ENCODE assay signal across 8 cellular contexts in the genomic region with DNA sequence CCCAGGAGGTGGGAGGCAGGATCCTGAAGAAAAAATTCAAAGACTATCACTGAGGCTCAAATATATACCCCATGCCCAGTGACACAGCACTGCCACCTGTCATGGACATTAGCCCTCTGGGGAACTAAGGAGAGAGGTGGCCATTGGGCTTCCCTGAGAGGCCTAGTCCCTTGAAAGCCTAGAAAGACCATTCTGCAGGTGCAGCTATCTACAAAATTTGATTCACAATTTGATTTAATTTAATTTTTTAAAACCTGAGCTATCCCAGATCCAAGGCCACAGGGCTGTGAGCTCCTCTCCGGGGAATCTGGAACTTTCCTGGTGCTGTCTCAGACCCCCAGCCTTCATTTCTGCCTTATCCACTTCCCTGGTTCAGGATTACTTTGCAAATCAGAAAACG.
"Had no signal": no experiment of that assay in that cellular context is flagged by ENCODE, and none has a peak within 500 bp of the region (broad histone marks: within the 10 kb centered on the region; RNA-seq: fewer than 3 reads in every experiment).

No MANE protein-coding gene starts in this region.

- DNase-seq: GM23248, GOT3, H9, HCEC 1CT, KBM-7 had no signal

- H3K4me3 ChIP-seq: GM23248 had no signal

- H3K27ac ChIP-seq: GM23248, HL-60, KMS-11 had no signal

- ATAC-seq: HepG2 had no signal
